In the genomic region with DNA sequence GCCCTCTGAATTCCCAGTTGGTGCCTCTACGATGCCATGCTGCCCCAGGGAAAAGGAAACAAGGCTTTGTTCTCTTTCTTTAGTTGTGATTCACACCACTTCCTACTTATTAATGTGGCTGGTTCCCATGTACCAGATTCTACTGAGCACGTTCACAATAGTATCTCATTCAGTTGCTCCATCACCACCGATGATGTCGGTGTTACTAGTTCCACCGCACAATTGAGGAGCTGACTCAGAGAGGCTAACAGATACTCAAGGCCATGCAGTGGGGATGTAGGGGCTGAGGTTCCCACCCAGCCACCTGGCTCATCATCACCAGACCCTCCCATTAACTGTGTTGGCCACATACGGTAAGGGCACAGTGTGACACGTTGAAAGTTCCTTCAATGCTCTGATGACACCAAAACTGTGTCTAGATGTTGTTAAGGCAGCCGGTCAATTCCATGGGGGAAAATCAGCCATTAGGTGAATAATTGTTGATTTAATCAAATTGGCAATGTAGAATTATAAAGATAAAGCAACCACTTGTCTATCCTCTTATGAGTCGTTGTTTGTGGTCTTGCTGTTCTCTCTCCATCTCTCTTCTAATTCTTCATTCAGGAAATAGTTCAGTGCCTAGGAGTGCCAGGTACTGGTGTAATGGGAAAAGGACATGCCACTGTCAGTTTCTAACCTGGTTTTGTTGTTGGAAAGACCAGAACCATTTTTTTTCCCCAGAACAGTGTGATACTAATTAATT, we compare ENCODE assay signal across 12 cellular contexts.
DNase-seq lines count a peak whose midpoint lies in the region; ATAC-seq and TF ChIP-seq lines count a peak whose summit lies in the region.
"Had no signal": no experiment of that assay in that cellular context is flagged by ENCODE, and none has a peak within 500 bp of the region (broad histone marks: within the 10 kb centered on the region; RNA-seq: fewer than 3 reads in every experiment).

No MANE protein-coding gene starts in this region.

- no peaks in the 10 kb centered on the region for H3K27me3 Mint-ChIP-seq in activated CD8-positive, alpha-beta T cell treated with anti-CD3 and anti-CD28 coated beads, Interleukin-2, amount 10 ng/mL, durations not matched to agents 7 days and 5 days (ENCODE audit: low read depth)

- H3K9me3 Mint-ChIP-seq in activated CD8-positive, alpha-beta T cell treated with anti-CD3 and anti-CD28 coated beads, Interleukin-2, amount 10 ng/mL, durations not matched to agents 7 days and 5 days (ENCODE audit: insufficient read depth), result no peaks in the 10 kb centered on the region
- H3K9me3 Mint-ChIP-seq: CD8-positive, alpha-beta memory T cell had no signal

- intact Hi-C loops in OCI-LY7 (cut with micrococcal nuclease; ENCODE audit: unreplicated experiment), result no loop called here

- H3K36me3 ChIP-seq in OCI-LY7 (ENCODE audit: insufficient read depth, low read length), result no peaks in the 10 kb centered on the region

- H3K36me3 Mint-ChIP-seq in activated CD8-positive, alpha-beta T cell treated with anti-CD3 and anti-CD28 coated beads, Interleukin-2, amount 10 ng/mL, durations not matched to agents 7 days and 5 days (ENCODE audit: low read depth), result peaks cover 49% of the 10 kb centered on the region

- no peak overlapping the region for H3K4me2 ChIP-seq in OCI-LY7 (ENCODE audit: low read length)

- CTCF ChIA-PET in activated CD8-positive, alpha-beta T cell treated with anti-CD3 and anti-CD28 coated beads, Interleukin-2, amount 10 ng/mL, durations not matched to agents 7 days and 5 days (lab: Charles Lee), result interaction anchor here (0.7 to 1.7 kb wide), 4 partner anchors 11 to 65 kb away, joined by 4 to 6 read pairs (median 5); no protein-coding TSS in a partner anchor
- CTCF ChIA-PET in OCI-LY7 (lab: Charles Lee; ENCODE audit: unreplicated experiment), result no interaction called here

- H3K4me1 ChIP-seq in foreskin keratinocyte, result peaks cover 18% of the 10 kb centered on the region
- no peaks in the 10 kb centered on the region for H3K4me1 ChIP-seq in OCI-LY7 (ENCODE audit: insufficient read depth, low read length, poor library complexity, severe bottlenecking)
- H3K4me1 ChIP-seq: psoas muscle had no signal

- no peaks in the 10 kb centered on the region for H3K27me3 ChIP-seq in foreskin keratinocyte

- in situ Hi-C loops in Caki2 (cut with HindIII; ENCODE audit: low pct_unique_long_range_greater_than_20kb, low sequenced_read_pairs), result no loop called here

- no peaks in the 10 kb centered on the region for H3K9me3 ChIP-seq in OCI-LY7 (ENCODE audit: low read length)
- H3K9me3 ChIP-seq: psoas muscle had no signal

- no peaks in the 10 kb centered on the region for H4K20me1 ChIP-seq in OCI-LY7 (ENCODE audit: insufficient read depth, low read length)

- no peak overlapping the region for H2AFZ ChIP-seq in OCI-LY7 (ENCODE audit: low read length)

- peak; percentile 25 for DNase-seq in AG08395 (ENCODE audit: low spot score)
- peak; percentile 24 for DNase-seq in Caki2 (ENCODE audit: low read depth)
- peak; percentile 40 for DNase-seq in activated CD8-positive, alpha-beta T cell treated with anti-CD3 and anti-CD28 coated beads, Interleukin-2, amount 10 ng/mL, durations not matched to agents 7 days and 5 days
- DNase-seq in foreskin keratinocyte, result peak; percentile 88 to 95
- DNase-seq in LoVo (ENCODE audit: low spot score), result no peak
- DNase-seq in OCI-LY7 (ENCODE audit: low spot score), result no peak
- DNase-seq in NCI-H146 (lab: John Stamatoyannopoulos, UW), result no peak
- DNase-seq: CD8-positive, alpha-beta memory T cell; GF-D8; psoas muscle had no signal

- no peak for TF ChIP-seq CTCF in foreskin keratinocyte (conservative IDR thresholded peaks at IDR 0.05)
- TF ChIP-seq CTCF in OCI-LY7 (conservative IDR thresholded peaks at IDR 0.05; ENCODE audit: low read length), result no peak

- peak; percentile 38 for ATAC-seq in activated CD8-positive, alpha-beta T cell treated with anti-CD3 and anti-CD28 coated beads, Interleukin-2, amount 10 ng/mL, durations not matched to agents 7 days and 5 days
- peak; percentile 98 for ATAC-seq in foreskin keratinocyte
- ATAC-seq: psoas muscle had no signal

- H3K4me1 Mint-ChIP-seq in activated CD8-positive, alpha-beta T cell treated with anti-CD3 and anti-CD28 coated beads, Interleukin-2, amount 10 ng/mL, durations not matched to agents 7 days and 5 days (ENCODE audit: low read depth), result peaks cover 47% of the 10 kb centered on the region

- peak overlapping the region; percentile 50 for H3K27ac Mint-ChIP-seq in activated CD8-positive, alpha-beta T cell treated with anti-CD3 and anti-CD28 coated beads, Interleukin-2, amount 10 ng/mL, durations not matched to agents 7 days and 5 days

- POLR2A ChIA-PET in activated CD8-positive, alpha-beta T cell treated with anti-CD3 and anti-CD28 coated beads, Interleukin-2, amount 10 ng/mL, durations not matched to agents 7 days and 5 days (lab: Charles Lee), result interaction anchor here (0.8 to 2.2 kb wide), 5 partner anchors 12 to 34 kb away, joined by 3 to 11 read pairs (median 3); no protein-coding TSS in a partner anchor
- POLR2A ChIA-PET in OCI-LY7 (lab: Charles Lee), result no interaction called here

- no peaks in the 10 kb centered on the region for H3K79me2 ChIP-seq in OCI-LY7 (ENCODE audit: insufficient read depth, low read depth, low read length)

- H3K27ac ChIP-seq in foreskin keratinocyte (peak overlapping the region; percentile 82), OCI-LY7 (ENCODE audit: low read depth, low read length, poor library complexity, severe bottlenecking) (no peak overlapping the region)
- H3K27ac ChIP-seq: coronary artery, HL-60, psoas muscle had no signal

- no peaks in the 10 kb centered on the region for H3K9me2 ChIP-seq in OCI-LY7 (ENCODE audit: insufficient read depth, low read length)

- no peak overlapping the region for H3K4me3 Mint-ChIP-seq in activated CD8-positive, alpha-beta T cell treated with anti-CD3 and anti-CD28 coated beads, Interleukin-2, amount 10 ng/mL, durations not matched to agents 7 days and 5 days

- BruUV-seq in OCI-LY7 (replicated peaks; lab: Mats Ljungman, UMichigan), result no TSS peak

- H3K4me3 ChIP-seq in OCI-LY7 (ENCODE audit: low read depth, low read length, poor library complexity, severe bottlenecking), result no peak overlapping the region
- H3K4me3 ChIP-seq: coronary artery, psoas muscle had no signal

Comparison
In these comparisons a context has a peak if more than half of its experiments do, and no peak if none do; other contexts are left out.
1. DNase-seq: peak in AG08395 (single experiment), Caki2 (single experiment), activated CD8-positive, alpha-beta T cell treated with anti-CD3 and anti-CD28 coated beads, Interleukin-2, amount 10 ng/mL, durations not matched to agents 7 days and 5 days (single experiment) and foreskin keratinocyte (2 of 2); none in LoVo (single experiment), OCI-LY7 (single experiment) and NCI-H146 (single experiment).